Comparison of ENCODE assay signal across 19 cellular contexts in the genomic region with DNA sequence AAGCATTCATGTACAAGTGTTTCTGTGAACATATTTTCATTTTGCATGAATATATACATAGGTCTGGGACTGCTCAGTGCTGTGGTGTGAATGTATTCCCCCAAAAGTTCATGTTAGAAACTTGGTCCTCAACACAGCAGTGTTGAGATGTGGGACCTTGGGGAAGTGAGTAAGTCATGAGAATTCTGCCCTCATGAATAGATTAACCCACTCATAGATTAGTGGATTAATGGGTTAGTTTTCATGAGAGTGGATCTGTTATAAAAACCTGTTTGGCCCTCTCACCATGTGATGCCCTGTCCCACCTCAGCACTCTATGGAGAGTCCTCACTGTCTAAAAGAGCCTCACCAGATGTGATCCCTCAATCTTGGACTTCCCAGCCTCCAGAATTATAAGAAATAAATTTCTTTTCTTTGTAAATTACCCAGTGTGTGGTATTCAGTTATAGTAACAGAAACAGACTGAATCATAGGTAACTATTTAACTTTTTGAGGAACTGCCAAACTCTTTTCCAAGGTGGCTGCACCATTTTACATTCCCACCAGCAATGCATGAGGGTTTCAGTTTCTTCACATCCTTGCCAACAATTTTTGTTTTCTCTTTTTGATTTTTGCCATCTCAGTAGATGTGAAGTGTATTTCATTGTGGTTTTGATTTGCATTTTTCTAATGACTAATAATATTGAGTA. TPM values are rescaled to one million over a fixed set of nuclear protein-coding genes. Genes with fewer than 3 reads are reported as not detected.
A peak's percentile ranks its signal among the peaks of the same experiment; 100 is the strongest.
DNase-seq lines count a peak whose midpoint lies in the region; ATAC-seq, FAIRE-seq and TF ChIP-seq lines count a peak whose summit lies in the region.
"Had no signal": no experiment of that assay in that cellular context is flagged by ENCODE, and none has a peak within 500 bp of the region (broad histone marks: within the 10 kb centered on the region; RNA-seq: fewer than 3 reads in every experiment).

No MANE protein-coding gene starts in this region.

- H3K4me3 Mint-ChIP-seq in activated B cell treated with CpG ODN at 0.5 μM for 24 hours: no peak overlapping the region
- H3K4me3 Mint-ChIP-seq: CD4-positive, alpha-beta T cell had no signal

- H3K36me3 Mint-ChIP-seq in activated B cell treated with CpG ODN at 0.5 μM for 24 hours (ENCODE audit: low read depth): no peaks in the 10 kb centered on the region

- in situ Hi-C loops in ACHN (cut with HindIII; ENCODE audit: low pct_ligation_motif_present, low pct_unique_long_range_greater_than_20kb, low sequenced_read_pairs): no loop called here

- DNase-seq in ACHN (peak; percentile 63), GM19239 (ENCODE audit: insufficient read length, low spot score) (no peak), activated B cell treated with CpG ODN at 0.5 μM for 24 hours (no peak), kidney glomerular epithelial cell (lab: John Stamatoyannopoulos, UW) (peak; percentile 35), GM19240 (ENCODE audit: insufficient read length, low spot score) (no peak), epidermal melanocyte (ENCODE audit: insufficient read length, low spot score) (no peak)
- no peak for DNase-seq in stimulated activated CD4-positive, alpha-beta T cell treated with anti-CD3 and anti-CD28 coated beads, Interleukin-4, amount 100 ng/mL, for 4 hours
- no peak for DNase-seq in activated T-cell treated with anti-CD3 and anti-CD28 coated beads, Interleukin-2, amount 50 U/mL, for 48 hours
- DNase-seq: 8988T; CD4-positive, alpha-beta T cell; DMS53; H7; KG1; MM.1S; NCI-H2029; NCI-H446 treated with DMSO at 0.1 percent for 48 hours; NCI-H526; Peyer's patch; SIG-M5 had no signal

- ATAC-seq in activated B cell treated with CpG ODN at 0.5 μM for 24 hours (ENCODE audit: low read depth): no peak

- TF ChIP-seq CTCF in activated B cell treated with CpG ODN at 0.5 μM for 24 hours (IDR thresholded peaks at IDR 0.05): no peak

- intact Hi-C loops in activated B cell treated with CpG ODN at 0.5 μM for 24 hours (cut with micrococcal nuclease): loop anchor here (1.0 kb wide), 1 partner anchor 8 kb away; no protein-coding TSS in a partner anchor

- no peaks in the 10 kb centered on the region for H3K27me3 Mint-ChIP-seq in activated B cell treated with CpG ODN at 0.5 μM for 24 hours
- H3K27me3 Mint-ChIP-seq: CD4-positive, alpha-beta T cell had no signal

- FAIRE-seq in GM19239 (lab: Jason Lieb, UNC): peak; percentile 68

- H3K4me1 Mint-ChIP-seq in activated B cell treated with CpG ODN at 0.5 μM for 24 hours: peaks cover 32% of the 10 kb centered on the region

- POLR2A ChIA-PET in activated B cell treated with CpG ODN at 0.5 μM for 24 hours (lab: Charles Lee): no interaction called here

- H3K27ac Mint-ChIP-seq in activated B cell treated with CpG ODN at 0.5 μM for 24 hours: peak overlapping the region; percentile 15
- H3K27ac Mint-ChIP-seq: CD4-positive, alpha-beta T cell had no signal

- CTCF ChIA-PET in activated B cell treated with CpG ODN at 0.5 μM for 24 hours (lab: Charles Lee): no interaction called here

- peaks cover 2% of the 10 kb centered on the region for H3K9me3 Mint-ChIP-seq in activated B cell treated with CpG ODN at 0.5 μM for 24 hours
- H3K9me3 Mint-ChIP-seq: CD4-positive, alpha-beta T cell had no signal

RNA-seq across cellular contexts. Expression of a gene that starts 45.3 kb away (rescaled TPM):
- total RNA-seq in activated B cell treated with CpG ODN at 0.5 μM for 24 hours: 28.4 and 31.1 TPM in 2 replicates

RNA-seq across cellular contexts. Expression of a gene that starts 45.4 kb away (rescaled TPM):
- 9.9 and 11.2 TPM in 2 replicates for total RNA-seq in activated B cell treated with CpG ODN at 0.5 μM for 24 hours

Comparison
In these comparisons a context has a peak if more than half of its experiments do, and no peak if none do; other contexts are left out.
1. DNase-seq: peak in ACHN (single experiment) and kidney glomerular epithelial cell (single experiment); none in GM19239 (single experiment), activated B cell treated with CpG ODN at 0.5 μM for 24 hours (single experiment), GM19240 (single experiment), stimulated activated CD4-positive, alpha-beta T cell treated with anti-CD3 and anti-CD28 coated beads, Interleukin-4, amount 100 ng/mL, for 4 hours (0 of 2), epidermal melanocyte (single experiment) and activated T-cell treated with anti-CD3 and anti-CD28 coated beads, Interleukin-2, amount 50 U/mL, for 48 hours (0 of 2).